Comparison of ENCODE assay signal across 19 cellular contexts in the genomic region with DNA sequence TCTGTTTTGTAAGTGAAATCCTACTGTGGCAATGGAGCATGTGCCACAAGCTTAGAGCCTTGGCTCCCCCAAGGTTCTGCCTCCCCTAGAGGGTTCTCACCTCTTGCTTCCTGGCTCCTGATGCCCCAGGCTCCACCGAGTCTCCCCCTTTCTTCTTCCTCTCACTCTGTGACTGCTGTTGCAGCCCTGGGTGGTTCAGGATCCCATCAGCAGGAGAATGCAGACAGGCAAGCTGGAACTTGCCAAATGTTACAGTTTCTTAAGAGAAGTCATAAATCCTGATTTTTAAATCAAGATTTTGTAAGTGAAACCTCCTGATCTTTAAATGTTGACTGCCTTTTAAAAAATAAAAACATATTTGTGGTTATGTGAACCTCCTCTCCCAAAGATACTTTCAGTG.
DNase-seq lines count a peak whose midpoint lies in the region; ATAC-seq, FAIRE-seq and TF ChIP-seq lines count a peak whose summit lies in the region.
"Had no signal": no experiment of that assay in that cellular context is flagged by ENCODE, and none has a peak within 500 bp of the region (broad histone marks: within the 10 kb centered on the region; RNA-seq: fewer than 3 reads in every experiment).

No MANE protein-coding gene starts in this region.

- H3K4me3 ChIP-seq in AG10803 (ENCODE audit: low read length) (no peak overlapping the region), bronchial epithelial cell (ENCODE audit: low read depth, low read length) (no peak overlapping the region), MM.1S (ENCODE audit: low read length) (no peak overlapping the region)
- H3K4me3 ChIP-seq: PC-9 had no signal

- H3K9me2 ChIP-seq in MM.1S (replicated peaks; ENCODE audit: insufficient read depth, low read length): no peaks in the 10 kb centered on the region

- no peaks in the 10 kb centered on the region for H3K79me2 ChIP-seq in MM.1S (ENCODE audit: low read length)

- no peak for TF ChIP-seq CTCF in AG10803 (conservative IDR thresholded peaks at IDR 0.05; ENCODE audit: low read length)
- TF ChIP-seq CTCF in bronchial epithelial cell (IDR thresholded peaks at IDR 0.05; ENCODE audit: insufficient read depth, low read length, severe bottlenecking): no peak
- TF ChIP-seq CTCF in MM.1S (IDR thresholded peaks at IDR 0.05; ENCODE audit: low read length): no peak

- no peak overlapping the region for H2AFZ ChIP-seq in MM.1S (ENCODE audit: low read length)
- H2AFZ ChIP-seq: PC-9 had no signal

- 0 out of 2 replicates have a peak, but pooled peaks cover 4% of the 10 kb centered on the region for H3K4me1 ChIP-seq in MM.1S (ENCODE audit: low read length)

- H3K27ac ChIP-seq in MM.1S (ENCODE audit: low read length): no peak overlapping the region
- H3K27ac ChIP-seq: PC-9 had no signal

- ATAC-seq in GM18520 (IDR thresholded peaks at IDR 0.05; ENCODE audit: unreplicated experiment): no peak

- no peaks in the 10 kb centered on the region for H4K20me1 ChIP-seq in MM.1S (ENCODE audit: insufficient read depth, low read length)

- H3K9me3 ChIP-seq in MM.1S (replicated peaks; ENCODE audit: insufficient read depth, low read length): no peaks in the 10 kb centered on the region

- no peaks in the 10 kb centered on the region for H3K36me3 ChIP-seq in bronchial epithelial cell (ENCODE audit: control insufficient read depth, insufficient read depth, low read length)
- H3K36me3 ChIP-seq in MM.1S (replicated peaks; ENCODE audit: insufficient read depth, low read length): no peaks in the 10 kb centered on the region

- no peaks in the 10 kb centered on the region for H3F3A ChIP-seq in MM.1S (ENCODE audit: insufficient read depth, low read length)

- FAIRE-seq in HTR-8/SVneo (lab: Jason Lieb, UNC) (no peak), bronchial epithelial cell (lab: Jason Lieb, UNC) (no peak)

- H3K9ac ChIP-seq in MM.1S (ENCODE audit: low read length): no peak overlapping the region

- no peak overlapping the region for H3K4me2 ChIP-seq in MM.1S (ENCODE audit: low read depth, low read length)
- H3K4me2 ChIP-seq: PC-9 had no signal

- no peaks in the 10 kb centered on the region for H3K27me3 ChIP-seq in bronchial epithelial cell (ENCODE audit: control insufficient read depth, insufficient read depth, low read length)
- H3K27me3 ChIP-seq in MM.1S (replicated peaks; ENCODE audit: insufficient read depth, low read length): no peaks in the 10 kb centered on the region

- DNase-seq in AG10803 (ENCODE audit: low read depth) (peak; percentile 48), HTR-8/SVneo (ENCODE audit: insufficient read length, low spot score) (peak; percentile 41), bronchial epithelial cell (ENCODE audit: low read depth) (peak; percentile 72), left kidney (ENCODE audit: low read depth, low spot score) (peak; percentile 5), NCI-H1092 (lab: John Stamatoyannopoulos, UW) (no peak), MM.1S (no peak), D341Med (ENCODE audit: low spot score) (no peak)
- DNase-seq: AML-193, COR-L47, DMS53, H9, MV-4-11, NCI-H1417 treated with DMSO at 0.1 percent for 48 hours, NCI-H1930, NCI-H2171 treated with DMSO at 0.1 percent for 48 hours, NCI-H774, PC-9, Right ventricle myocardium superior had no signal

Comparison
In these comparisons a context has a peak if more than half of its experiments do, and no peak if none do; other contexts are left out.
1. DNase-seq: peak in AG10803 (single experiment), HTR-8/SVneo (single experiment), bronchial epithelial cell (single experiment) and left kidney (single experiment); none in NCI-H1092 (single experiment), MM.1S (single experiment) and D341Med (single experiment).